In genomic region chr3:196969001-196969659, GRCh38 we compare ENCODE assay signal across 8 cellular contexts. TPM values are rescaled to one million over a fixed set of nuclear protein-coding genes. Genes with fewer than 3 reads are reported as not detected.
DNase-seq lines count a peak whose midpoint lies in the region; ATAC-seq and TF ChIP-seq lines count a peak whose summit lies in the region.

No MANE protein-coding gene starts in this region.

- TF ChIP-seq RAD21 in liver (IDR thresholded peaks at IDR 0.05), result no peak

- H3K27me3 ChIP-seq in CD8-positive, alpha-beta memory T cell (ENCODE audit: insufficient read depth, low read length, poor library complexity, severe bottlenecking), result no peaks in the 10 kb centered on the region
- no peaks in the 10 kb centered on the region for H3K27me3 ChIP-seq in breast epithelium
- H3K27me3 ChIP-seq in liver (ENCODE audit: control insufficient read depth in 4 of 4, insufficient read depth in 4 of 4, low read length in 3 of 4), result no peaks in the 10 kb centered on the region

- peak overlapping the region; percentile 28 for H3K4me3 ChIP-seq in CD8-positive, alpha-beta memory T cell (ENCODE audit: low read length)
- peak overlapping the region; percentile 69 to 97 (median 78) for H3K4me3 ChIP-seq in breast epithelium
- H3K4me3 ChIP-seq in liver (ENCODE audit: low read depth in 1 of 3, low read length in 3 of 3), result peak overlapping the region; percentile 17 to 96 (median 59)

- H3K27ac Mint-ChIP-seq in CD8-positive, alpha-beta memory T cell, result no peak overlapping the region
- H3K27ac Mint-ChIP-seq in stimulated activated effector memory CD8-positive, alpha-beta T cell treated with anti-CD3 and anti-CD28 coated beads, Interleukin-12 subunit alpha, Interleukin-12 subunit beta, amount 100 ng/mL, for 72 hours, result no peak overlapping the region

- intact Hi-C loops in breast epithelium (cut with DNase I; ENCODE audit: low total_unique reads), result no loop called here

- ATAC-seq in GM19395 (IDR thresholded peaks at IDR 0.05; ENCODE audit: unreplicated experiment), result peak; percentile 56
- peak; percentile 48 for ATAC-seq in HG03460 (IDR thresholded peaks at IDR 0.05; ENCODE audit: unreplicated experiment)
- peak; percentile 70 for ATAC-seq in stimulated activated effector memory CD8-positive, alpha-beta T cell treated with anti-CD3 and anti-CD28 coated beads, Interleukin-12 subunit alpha, Interleukin-12 subunit beta, amount 100 ng/mL, for 72 hours

- no peaks in the 10 kb centered on the region for H3K36me3 Mint-ChIP-seq in CD8-positive, alpha-beta memory T cell
- H3K36me3 Mint-ChIP-seq in stimulated activated effector memory CD8-positive, alpha-beta T cell treated with anti-CD3 and anti-CD28 coated beads, Interleukin-12 subunit alpha, Interleukin-12 subunit beta, amount 100 ng/mL, for 72 hours, result no peaks in the 10 kb centered on the region

- POLR2A ChIA-PET in CD8-positive, alpha-beta memory T cell (lab: Charles Lee), result interaction anchor here (0.6 to 2.0 kb wide), 3 partner anchors 27 to 441 kb away, joined by 3 to 9 read pairs (median 3); partner anchors contain the start of gene NCBP2

- peak overlapping the region; percentile 73 to 92 (median 80) for H3K4me3 Mint-ChIP-seq in CD8-positive, alpha-beta memory T cell
- H3K4me3 Mint-ChIP-seq in stimulated activated effector memory CD8-positive, alpha-beta T cell treated with anti-CD3 and anti-CD28 coated beads, Interleukin-12 subunit alpha, Interleukin-12 subunit beta, amount 100 ng/mL, for 72 hours, result peak overlapping the region; percentile 65

- peak in 4 of 5 donors; percentile 19 to 42 (median 22) for DNase-seq in CD8-positive, alpha-beta memory T cell
- peak; percentile 47 for DNase-seq in SW480 (ENCODE audit: low spot score)
- no peak for DNase-seq in breast epithelium (ENCODE audit: low spot score in 2 of 2)
- DNase-seq in stimulated activated effector memory CD8-positive, alpha-beta T cell treated with anti-CD3 and anti-CD28 coated beads, Interleukin-12 subunit alpha, Interleukin-12 subunit beta, amount 100 ng/mL, for 72 hours (ENCODE audit: low spot score in 2 of 2), result peak; percentile 44 to 84
- no peak for DNase-seq in cortex of kidney (lab: John Stamatoyannopoulos, UW)

- peaks cover 5 to 17% (median 8%) of the 10 kb centered on the region in 3 donors for H3K4me1 Mint-ChIP-seq in CD8-positive, alpha-beta memory T cell
- peaks cover 24% of the 10 kb centered on the region for H3K4me1 Mint-ChIP-seq in stimulated activated effector memory CD8-positive, alpha-beta T cell treated with anti-CD3 and anti-CD28 coated beads, Interleukin-12 subunit alpha, Interleukin-12 subunit beta, amount 100 ng/mL, for 72 hours

- H3K9me3 ChIP-seq in CD8-positive, alpha-beta memory T cell (ENCODE audit: low read length), result no peaks in the 10 kb centered on the region
- H3K9me3 ChIP-seq in breast epithelium (no peaks in the 10 kb centered on the region), liver (ENCODE audit: control insufficient read depth in 4 of 4, low read length in 3 of 4) (no peaks in the 10 kb centered on the region)

- no peaks in the 10 kb centered on the region for H3K36me3 ChIP-seq in CD8-positive, alpha-beta memory T cell (ENCODE audit: insufficient read depth, low read length)
- H3K36me3 ChIP-seq in breast epithelium, result no peaks in the 10 kb centered on the region
- H3K36me3 ChIP-seq in liver (ENCODE audit: control insufficient read depth in 4 of 4, insufficient read depth in 3 of 4, low read depth in 1 of 4, low read length in 3 of 4), result no peaks in the 10 kb centered on the region

- peak overlapping the region in 1 of 2 donors; percentile 37 for H3K9ac ChIP-seq in liver (ENCODE audit: low read depth in 1 of 2, low read length in 2 of 2)

- H3K9me3 Mint-ChIP-seq in CD8-positive, alpha-beta memory T cell, result peaks cover 0 to 1% (median 0%) of the 10 kb centered on the region in 5 donors
- H3K9me3 Mint-ChIP-seq in stimulated activated effector memory CD8-positive, alpha-beta T cell treated with anti-CD3 and anti-CD28 coated beads, Interleukin-12 subunit alpha, Interleukin-12 subunit beta, amount 100 ng/mL, for 72 hours, result no peaks in the 10 kb centered on the region

- WGBS in liver, result 2% methylated on average over 90 of the region's 90 CpGs

- H3K27me3 Mint-ChIP-seq in CD8-positive, alpha-beta memory T cell, result peaks cover 1 to 4% of the 10 kb centered on the region in 2 donors

- CTCF ChIA-PET in CD8-positive, alpha-beta memory T cell (lab: Charles Lee), result interaction anchor here (0.6 to 2.9 kb wide), 6 partner anchors 10 to 434 kb away, joined by 3 to 31 read pairs (median 3); partner anchors contain the start of gene NCBP2

- no peak for TF ChIP-seq POLR2A in breast epithelium (IDR thresholded peaks at IDR 0.05)

- no peak for TF ChIP-seq CTCF in breast epithelium (IDR thresholded peaks at IDR 0.05)
- no peak for TF ChIP-seq CTCF in liver (IDR thresholded peaks at IDR 0.05; ENCODE audit: low read depth, low read length, missing input control)

- no peaks in the 10 kb centered on the region for H3K4me1 ChIP-seq in CD8-positive, alpha-beta memory T cell (ENCODE audit: insufficient read depth, low read length)
- peaks cover 0 to 5% of the 10 kb centered on the region in 2 donors for H3K4me1 ChIP-seq in breast epithelium
- peaks cover 0 to 16% (median 10%) of the 10 kb centered on the region in 4 donors for H3K4me1 ChIP-seq in liver (ENCODE audit: control insufficient read depth in 4 of 4, insufficient read depth in 4 of 4, low read length in 3 of 4)

- peak overlapping the region; percentile 51 for H3K27ac ChIP-seq in CD8-positive, alpha-beta memory T cell (ENCODE audit: low read depth, low read length)
- H3K27ac ChIP-seq in breast epithelium (peak overlapping the region; percentile 54 to 72), liver (ENCODE audit: low read depth in 1 of 2, low read length in 2 of 2) (peak overlapping the region in 1 of 2 donors; percentile 28)

TF ChIP-seq in liver, 16 proteins besides CTCF, POLR2A, EP300 and RAD21 (continues in another document):
- no peak for TF ChIP-seq RXRA (IDR thresholded peaks at IDR 0.05)
- TF ChIP-seq ATF3 (IDR thresholded peaks at IDR 0.05), result no peak
- TF ChIP-seq TAF1 (conservative IDR thresholded peaks at IDR 0.05), result no peak
- TF ChIP-seq, protein P1, sequence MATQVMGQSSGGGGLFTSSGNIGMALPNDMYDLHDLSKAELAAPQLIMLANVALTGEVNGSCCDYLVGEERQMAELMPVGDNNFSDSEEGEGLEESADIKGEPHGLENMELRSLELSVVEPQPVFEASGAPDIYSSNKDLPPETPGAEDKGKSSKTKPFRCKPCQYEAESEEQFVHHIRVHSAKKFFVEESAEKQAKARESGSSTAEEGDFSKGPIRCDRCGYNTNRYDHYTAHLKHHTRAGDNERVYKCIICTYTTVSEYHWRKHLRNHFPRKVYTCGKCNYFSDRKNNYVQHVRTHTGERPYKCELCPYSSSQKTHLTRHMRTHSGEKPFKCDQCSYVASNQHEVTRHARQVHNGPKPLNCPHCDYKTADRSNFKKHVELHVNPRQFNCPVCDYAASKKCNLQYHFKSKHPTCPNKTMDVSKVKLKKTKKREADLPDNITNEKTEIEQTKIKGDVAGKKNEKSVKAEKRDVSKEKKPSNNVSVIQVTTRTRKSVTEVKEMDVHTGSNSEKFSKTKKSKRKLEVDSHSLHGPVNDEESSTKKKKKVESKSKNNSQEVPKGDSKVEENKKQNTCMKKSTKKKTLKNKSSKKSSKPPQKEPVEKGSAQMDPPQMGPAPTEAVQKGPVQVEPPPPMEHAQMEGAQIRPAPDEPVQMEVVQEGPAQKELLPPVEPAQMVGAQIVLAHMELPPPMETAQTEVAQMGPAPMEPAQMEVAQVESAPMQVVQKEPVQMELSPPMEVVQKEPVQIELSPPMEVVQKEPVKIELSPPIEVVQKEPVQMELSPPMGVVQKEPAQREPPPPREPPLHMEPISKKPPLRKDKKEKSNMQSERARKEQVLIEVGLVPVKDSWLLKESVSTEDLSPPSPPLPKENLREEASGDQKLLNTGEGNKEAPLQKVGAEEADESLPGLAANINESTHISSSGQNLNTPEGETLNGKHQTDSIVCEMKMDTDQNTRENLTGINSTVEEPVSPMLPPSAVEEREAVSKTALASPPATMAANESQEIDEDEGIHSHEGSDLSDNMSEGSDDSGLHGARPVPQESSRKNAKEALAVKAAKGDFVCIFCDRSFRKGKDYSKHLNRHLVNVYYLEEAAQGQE (IDR thresholded peaks at IDR 0.05), result no peak
- TF ChIP-seq, protein P2, sequence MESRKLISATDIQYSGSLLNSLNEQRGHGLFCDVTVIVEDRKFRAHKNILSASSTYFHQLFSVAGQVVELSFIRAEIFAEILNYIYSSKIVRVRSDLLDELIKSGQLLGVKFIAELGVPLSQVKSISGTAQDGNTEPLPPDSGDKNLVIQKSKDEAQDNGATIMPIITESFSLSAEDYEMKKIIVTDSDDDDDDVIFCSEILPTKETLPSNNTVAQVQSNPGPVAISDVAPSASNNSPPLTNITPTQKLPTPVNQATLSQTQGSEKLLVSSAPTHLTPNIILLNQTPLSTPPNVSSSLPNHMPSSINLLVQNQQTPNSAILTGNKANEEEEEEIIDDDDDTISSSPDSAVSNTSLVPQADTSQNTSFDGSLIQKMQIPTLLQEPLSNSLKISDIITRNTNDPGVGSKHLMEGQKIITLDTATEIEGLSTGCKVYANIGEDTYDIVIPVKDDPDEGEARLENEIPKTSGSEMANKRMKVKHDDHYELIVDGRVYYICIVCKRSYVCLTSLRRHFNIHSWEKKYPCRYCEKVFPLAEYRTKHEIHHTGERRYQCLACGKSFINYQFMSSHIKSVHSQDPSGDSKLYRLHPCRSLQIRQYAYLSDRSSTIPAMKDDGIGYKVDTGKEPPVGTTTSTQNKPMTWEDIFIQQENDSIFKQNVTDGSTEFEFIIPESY (IDR thresholded peaks at IDR 0.05), result no peak
- TF ChIP-seq GABPA (IDR thresholded peaks at IDR 0.05 in 1 of 2, conservative IDR thresholded peaks at IDR 0.05 in 1 of 2), result no peak
- TF ChIP-seq, protein P3, sequence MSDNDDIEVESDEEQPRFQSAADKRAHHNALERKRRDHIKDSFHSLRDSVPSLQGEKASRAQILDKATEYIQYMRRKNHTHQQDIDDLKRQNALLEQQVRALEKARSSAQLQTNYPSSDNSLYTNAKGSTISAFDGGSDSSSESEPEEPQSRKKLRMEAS (IDR thresholded peaks at IDR 0.05), result no peak
- TF ChIP-seq EGR1 (IDR thresholded peaks at IDR 0.05; ENCODE audit: low read depth in 2 of 2), result no peak
- no peak for TF ChIP-seq JUND (IDR thresholded peaks at IDR 0.05)
- TF ChIP-seq HNF4A (conservative IDR thresholded peaks at IDR 0.05), result no peak
- TF ChIP-seq FOXA2 (IDR thresholded peaks at IDR 0.05), result no peak

RNA-seq across cellular contexts. Expression of gene PIGZ, which starts 0.5 kb away (rescaled TPM):
- under 1 TPM; 0.31 to 0.49 TPM for total RNA-seq in CD8-positive, alpha-beta memory T cell
- polyA plus RNA-seq in CD8-positive, alpha-beta memory T cell, result not detected
- total RNA-seq in breast epithelium (10 to 100 TPM; 10.5 to 14.4 (median 12.0) TPM), liver (1 to 10 TPM; 1.4 to 1.7 TPM)
- 1 to 10 TPM in 1 of 2 donors, under 1 TPM in 1; 0.99 to 2.4 TPM for polyA plus RNA-seq in liver

RNA-seq across cellular contexts. Expression of gene NCBP2, which starts 26.8 kb away (rescaled TPM):
- 100 to 1,000 TPM; 127 to 131 TPM for total RNA-seq in CD8-positive, alpha-beta memory T cell
- 70.7 TPM for polyA plus RNA-seq in CD8-positive, alpha-beta memory T cell
- total RNA-seq in breast epithelium, result 10 to 100 TPM; 40.8 to 44.9 (median 42.6) TPM
- total RNA-seq in liver, result 10 to 100 TPM; 18.9 to 19.2 TPM
- polyA plus RNA-seq in liver, result 10 to 100 TPM; 16.2 to 17.3 TPM

Comparison
In these comparisons a context has a peak if more than half of its experiments do, and no peak if none do; other contexts are left out.
1. DNase-seq: peak in CD8-positive, alpha-beta memory T cell (4 of 5), SW480 (single experiment) and stimulated activated effector memory CD8-positive, alpha-beta T cell treated with anti-CD3 and anti-CD28 coated beads, Interleukin-12 subunit alpha, Interleukin-12 subunit beta, amount 100 ng/mL, for 72 hours (2 of 2); none in breast epithelium (0 of 2) and cortex of kidney (single experiment).
2. H3K4me3 ChIP-seq: peak in every context shown above with its lines; median percentile 78 in breast epithelium; 59 in liver; 28 in CD8-positive, alpha-beta memory T cell.
3. RNA of gene PIGZ, which starts 0.5 kb away (total RNA-seq): 10.5 to 14.4 TPM in breast epithelium; 1.4 to 1.7 TPM in liver and 0.31 to 0.49 TPM in CD8-positive, alpha-beta memory T cell; every median in the first group is over 4 times any median in the second.
4. Peak in every context shown above with its lines, with median percentiles within 50 percentile points of each other: ATAC-seq.